22 cellular contexts compared by ENCODE assay signal in genomic region chr7:31549621-31550020, GRCh38. TPM values are rescaled to one million over a fixed set of nuclear protein-coding genes. Genes with fewer than 3 reads are reported as not detected.
"Had no signal": no experiment of that assay in that cellular context is flagged by ENCODE, and none has a peak within 500 bp of the region (broad histone marks: within the 10 kb centered on the region; RNA-seq: fewer than 3 reads in every experiment).

No MANE protein-coding gene starts in this region.

- H3K4me3 ChIP-seq: gastrocnemius medialis, sigmoid colon, spleen, thoracic aorta had no signal

- H3K4me1 ChIP-seq: gastrocnemius medialis, parathyroid adenoma, sigmoid colon, spleen had no signal

- FAIRE-seq: endometrium had no signal

- H3K4me3 Mint-ChIP-seq: activated CD4-positive, alpha-beta T cell treated with anti-CD3 and anti-CD28 coated beads, Interleukin-2, amount 10 ng/mL, durations not matched to agents 7 days and 5 days; activated CD8-positive, alpha-beta T cell treated with anti-CD3 and anti-CD28 coated beads, Interleukin-2, amount 10 ng/mL, durations not matched to agents 7 days and 5 days; activated naive CD4-positive, alpha-beta T cell treated with anti-CD3 and anti-CD28 coated beads for 36 hours; activated T-cell treated with anti-CD3 and anti-CD28 coated beads, Interleukin-2, amount 50 U/mL, for 4 hours; brain; naive thymus-derived CD8-positive, alpha-beta T cell; stimulated activated naive B cell treated with anti-CD40 and anti-IgM and Interleukin-4, amounts not matched to agents 10 μg/mL and 1 μg/mL and 100 μg/mL, for 72 hours; T-helper 1 cell treated with Interleukin-12 subunit alpha and Interleukin-12 subunit beta and Interleukin-4 antibody, amounts not matched to agents 30 μg/mL and 1 μg/mL, for 36 hours had no signal

- H3K27me3 Mint-ChIP-seq: activated CD4-positive, alpha-beta T cell treated with anti-CD3 and anti-CD28 coated beads, Interleukin-2, amount 10 ng/mL, durations not matched to agents 7 days and 5 days; naive thymus-derived CD8-positive, alpha-beta T cell; stimulated activated naive B cell treated with anti-CD40 and anti-IgM and Interleukin-4, amounts not matched to agents 10 μg/mL and 1 μg/mL and 100 μg/mL, for 72 hours had no signal

- H3K27me3 ChIP-seq: gastrocnemius medialis, sigmoid colon, spleen had no signal

- H3K9ac ChIP-seq: parathyroid adenoma had no signal

- ATAC-seq: activated CD4-positive, CD25-positive, alpha-beta regulatory T cell treated with anti-CD3 and anti-CD28 coated beads, Interleukin-2, amount 50 U/mL, for 24 hours; activated CD8-positive, alpha-beta T cell treated with anti-CD3 and anti-CD28 coated beads, Interleukin-2, amount 10 ng/mL, durations not matched to agents 7 days and 5 days; activated T-cell treated with anti-CD3 and anti-CD28 coated beads, Interleukin-2, amount 50 U/mL, for 4 hours; gastrocnemius medialis; naive thymus-derived CD8-positive, alpha-beta T cell; stimulated activated naive B cell treated with anti-CD40 and anti-IgM and Interleukin-4, amounts not matched to agents 10 μg/mL and 1 μg/mL and 100 μg/mL, for 72 hours had no signal

- DNase-seq: activated CD4-positive, alpha-beta T cell treated with anti-CD3 and anti-CD28 coated beads, Interleukin-2, amount 10 ng/mL, durations not matched to agents 7 days and 5 days; activated CD8-positive, alpha-beta T cell treated with anti-CD3 and anti-CD28 coated beads, Interleukin-2, amount 10 ng/mL, durations not matched to agents 7 days and 5 days; activated naive CD4-positive, alpha-beta T cell treated with anti-CD3 and anti-CD28 coated beads for 36 hours; activated T-cell treated with anti-CD3 and anti-CD28 coated beads, Interleukin-2, amount 50 U/mL, for 4 hours; cortex of kidney; gastrocnemius medialis; mesenchymal stem cell; naive thymus-derived CD8-positive, alpha-beta T cell; sigmoid colon; spleen; stimulated activated CD4-positive, alpha-beta T cell treated with anti-CD3 and anti-CD28 coated beads, Interleukin-4, amount 100 ng/mL, for 4 hours; stimulated activated naive B cell treated with anti-CD40 and anti-IgM and Interleukin-4, amounts not matched to agents 10 μg/mL and 1 μg/mL and 100 μg/mL, for 72 hours had no signal

- H3K27ac Mint-ChIP-seq: activated CD4-positive, alpha-beta T cell treated with anti-CD3 and anti-CD28 coated beads, Interleukin-2, amount 10 ng/mL, durations not matched to agents 7 days and 5 days; activated CD8-positive, alpha-beta T cell treated with anti-CD3 and anti-CD28 coated beads, Interleukin-2, amount 10 ng/mL, durations not matched to agents 7 days and 5 days; activated naive CD4-positive, alpha-beta T cell treated with anti-CD3 and anti-CD28 coated beads for 36 hours; naive thymus-derived CD8-positive, alpha-beta T cell; stimulated activated naive B cell treated with anti-CD40 and anti-IgM and Interleukin-4, amounts not matched to agents 10 μg/mL and 1 μg/mL and 100 μg/mL, for 72 hours; T-helper 1 cell treated with Interleukin-12 subunit alpha and Interleukin-12 subunit beta and Interleukin-4 antibody, amounts not matched to agents 30 μg/mL and 1 μg/mL, for 36 hours had no signal

- H3K36me3 Mint-ChIP-seq: brain; naive thymus-derived CD8-positive, alpha-beta T cell; stimulated activated naive B cell treated with anti-CD40 and anti-IgM and Interleukin-4, amounts not matched to agents 10 μg/mL and 1 μg/mL and 100 μg/mL, for 72 hours had no signal

- H3K36me3 ChIP-seq: gastrocnemius medialis, sigmoid colon, spleen, thoracic aorta had no signal

- H3K27ac ChIP-seq: gastrocnemius medialis, parathyroid adenoma, sigmoid colon, spleen, thoracic aorta had no signal

- H3K79me2 ChIP-seq: parathyroid adenoma had no signal

- H3K9me3 ChIP-seq: gastrocnemius medialis, sigmoid colon, spleen, thoracic aorta had no signal

- H2AFZ ChIP-seq: parathyroid adenoma had no signal

- H3K4me1 Mint-ChIP-seq: activated CD4-positive, alpha-beta T cell treated with anti-CD3 and anti-CD28 coated beads, Interleukin-2, amount 10 ng/mL, durations not matched to agents 7 days and 5 days; brain; naive thymus-derived CD8-positive, alpha-beta T cell; stimulated activated naive B cell treated with anti-CD40 and anti-IgM and Interleukin-4, amounts not matched to agents 10 μg/mL and 1 μg/mL and 100 μg/mL, for 72 hours had no signal

- H3K9me3 Mint-ChIP-seq: activated CD4-positive, alpha-beta T cell treated with anti-CD3 and anti-CD28 coated beads, Interleukin-2, amount 10 ng/mL, durations not matched to agents 7 days and 5 days; activated T-cell treated with anti-CD3 and anti-CD28 coated beads, Interleukin-2, amount 50 U/mL, for 4 hours; brain; T-helper 1 cell treated with Interleukin-12 subunit alpha and Interleukin-12 subunit beta and Interleukin-4 antibody, amounts not matched to agents 30 μg/mL and 1 μg/mL, for 36 hours had no signal

RNA-seq across cellular contexts. Expression of gene ITPRID1, which starts 35.7 kb away (rescaled TPM):
- total RNA-seq: activated CD4-positive, alpha-beta T cell treated with anti-CD3 and anti-CD28 coated beads, Interleukin-2, amount 10 ng/mL, durations not matched to agents 7 days and 5 days; activated CD8-positive, alpha-beta T cell treated with anti-CD3 and anti-CD28 coated beads, Interleukin-2, amount 10 ng/mL, durations not matched to agents 7 days and 5 days; activated naive CD4-positive, alpha-beta T cell treated with anti-CD3 and anti-CD28 coated beads for 36 hours; activated T-cell treated with anti-CD3 and anti-CD28 coated beads, Interleukin-2, amount 50 U/mL, for 4 hours; gastrocnemius medialis; kidney epithelial cell; liver; naive thymus-derived CD8-positive, alpha-beta T cell; sigmoid colon; spleen; thoracic aorta; ureter had no signal
- polyA plus RNA-seq: esophagus; liver; naive thymus-derived CD8-positive, alpha-beta T cell; spleen had no signal
